31 cellular contexts compared by ENCODE assay signal in the genomic region with DNA sequence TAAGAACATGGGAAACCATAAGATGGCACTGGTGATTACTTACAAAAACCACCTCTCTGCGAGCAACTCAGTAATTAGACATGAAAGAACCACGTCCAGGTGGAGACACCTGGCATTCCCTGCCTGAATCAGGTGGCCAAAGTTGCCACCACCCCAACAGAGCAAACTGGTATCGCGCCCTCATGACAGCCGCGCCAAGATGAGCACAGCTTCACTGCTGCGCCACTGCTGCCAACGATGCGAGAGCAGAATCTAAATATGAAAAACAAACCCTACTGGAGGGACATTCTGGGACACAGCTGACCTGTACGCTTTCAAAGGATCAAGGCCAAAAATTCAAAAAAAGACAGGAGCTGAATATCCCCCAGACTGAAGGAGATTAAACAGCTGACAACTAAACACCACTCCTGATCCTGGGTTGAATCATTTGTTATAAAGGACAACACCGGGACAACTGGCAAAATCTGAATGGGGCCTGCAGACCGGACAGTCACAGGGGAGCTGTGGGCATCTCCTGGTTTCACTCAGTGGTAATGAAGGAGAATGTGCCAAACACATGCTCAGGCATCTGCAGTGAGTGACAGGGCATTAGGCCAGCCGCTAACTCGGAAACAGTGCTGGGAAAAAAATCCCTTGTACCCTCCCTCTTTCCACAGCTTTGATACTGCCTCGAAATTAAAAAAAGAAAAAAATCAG. TPM values are rescaled to one million over a fixed set of nuclear protein-coding genes. Genes with fewer than 3 reads are reported as not detected.
DNase-seq lines count a peak whose midpoint lies in the region; ATAC-seq, FAIRE-seq and TF ChIP-seq lines count a peak whose summit lies in the region.
"Had no signal": no experiment of that assay in that cellular context is flagged by ENCODE, and none has a peak within 500 bp of the region (broad histone marks: within the 10 kb centered on the region; RNA-seq: fewer than 3 reads in every experiment).

No MANE protein-coding gene starts in this region.

- POLR2A ChIA-PET in CD4-positive, alpha-beta memory T cell (lab: Charles Lee; ENCODE audit: partially characterized antibody), result no interaction called here
- POLR2A ChIA-PET in CD8-positive, alpha-beta memory T cell (lab: Charles Lee), result interaction anchor here (1.2 to 1.4 kb wide), 2 partner anchors 10 to 17 kb away, joined by 3 to 4 read pairs; partner anchors contain the start of gene CST7

- no peak for DNase-seq in CD4-positive, alpha-beta memory T cell
- DNase-seq in CD8-positive, alpha-beta memory T cell, result peak in 1 of 5 donors; percentile 29
- no peak for DNase-seq in central memory CD8-positive, alpha-beta T cell (ENCODE audit: low spot score in 2 of 2)
- DNase-seq in natural killer cell, result no peak
- no peak for DNase-seq in NCI-H187 treated with DMSO at 0.1 percent for 48 hours (lab: John Stamatoyannopoulos, UW)
- no peak for DNase-seq in stimulated activated CD4-positive, alpha-beta T cell treated with anti-CD3 and anti-CD28 coated beads, Interleukin-4, amount 100 ng/mL, for 1 hour
- no peak for DNase-seq in frontal cortex (ENCODE audit: low spot score in 2 of 2)
- DNase-seq: activated CD4-positive, alpha-beta T cell treated with anti-CD3 and anti-CD28 coated beads, Interleukin-2, amount 50 U/mL, for 1 hour; anterior cingulate cortex; Calu3; esophagus squamous epithelium; gastrocnemius medialis; hypothalamus; mesendoderm; naive thymus-derived CD4-positive, alpha-beta T cell; NCI-H1092; NCI-H2081 treated with DMSO at 0.1 percent for 48 hours; NCI-H510A; SIG-M5; T-helper 9 cell had no signal

- H3K9me3 Mint-ChIP-seq in CD4-positive, alpha-beta memory T cell, result no peaks in the 10 kb centered on the region
- no peaks in the 10 kb centered on the region for H3K9me3 Mint-ChIP-seq in CD8-positive, alpha-beta memory T cell
- no peaks in the 10 kb centered on the region for H3K9me3 Mint-ChIP-seq in central memory CD8-positive, alpha-beta T cell
- H3K9me3 Mint-ChIP-seq in natural killer cell, result no peaks in the 10 kb centered on the region
- H3K9me3 Mint-ChIP-seq: activated T-helper 17 cell treated with anti-CD3 and anti-CD28 coated beads, Interleukin-2, amount 50 U/mL, for 72 hours; naive thymus-derived CD4-positive, alpha-beta T cell; type B pancreatic cell had no signal

- CTCF ChIA-PET in CD4-positive, alpha-beta memory T cell (lab: Charles Lee; ENCODE audit: partially characterized antibody), result no interaction called here
- CTCF ChIA-PET in CD8-positive, alpha-beta memory T cell (lab: Charles Lee), result no interaction called here

- peaks cover 17% of the 10 kb centered on the region for H3K4me1 ChIP-seq in CD4-positive, alpha-beta memory T cell (ENCODE audit: insufficient read depth, low read length)
- peaks cover 44% of the 10 kb centered on the region for H3K4me1 ChIP-seq in CD8-positive, alpha-beta memory T cell (ENCODE audit: insufficient read depth, low read length)
- H3K4me1 ChIP-seq: gastrocnemius medialis had no signal

- TF ChIP-seq CTCF in natural killer cell (IDR thresholded peaks at IDR 0.05), result no peak

- H3K27ac ChIP-seq in CD4-positive, alpha-beta memory T cell (ENCODE audit: low read depth, low read length), result no peak overlapping the region
- no peak overlapping the region for H3K27ac ChIP-seq in CD8-positive, alpha-beta memory T cell (ENCODE audit: low read depth, low read length)
- H3K27ac ChIP-seq: coronary artery, esophagus squamous epithelium, gastrocnemius medialis, VCaP had no signal

- H3K4me3 ChIP-seq in CD4-positive, alpha-beta memory T cell (ENCODE audit: low read length in 2 of 2), result no peak overlapping the region
- no peak overlapping the region for H3K4me3 ChIP-seq in CD8-positive, alpha-beta memory T cell (ENCODE audit: low read length)
- H3K4me3 ChIP-seq: coronary artery, esophagus squamous epithelium, gastrocnemius medialis, smooth muscle cell had no signal

- intact Hi-C loops in CD4-positive, alpha-beta memory T cell (cut with micrococcal nuclease), result no loop called here
- intact Hi-C loops in natural killer cell (cut with micrococcal nuclease), result no loop called here

- no peaks in the 10 kb centered on the region for H3K27me3 Mint-ChIP-seq in CD4-positive, alpha-beta memory T cell
- peaks cover 0 to 2% of the 10 kb centered on the region in 2 donors for H3K27me3 Mint-ChIP-seq in CD8-positive, alpha-beta memory T cell
- H3K27me3 Mint-ChIP-seq in central memory CD8-positive, alpha-beta T cell, result no peaks in the 10 kb centered on the region
- no peaks in the 10 kb centered on the region for H3K27me3 Mint-ChIP-seq in natural killer cell (ENCODE audit: low read depth in 2 of 2)
- H3K27me3 Mint-ChIP-seq: activated naive CD8-positive, alpha-beta T cell; activated T-helper 17 cell treated with anti-CD3 and anti-CD28 coated beads, Interleukin-2, amount 50 U/mL, for 72 hours; naive thymus-derived CD4-positive, alpha-beta T cell; type B pancreatic cell had no signal

- H3K36me3 Mint-ChIP-seq in CD4-positive, alpha-beta memory T cell, result peaks cover 80 to 95% of the 10 kb centered on the region in 2 donors
- H3K36me3 Mint-ChIP-seq in CD8-positive, alpha-beta memory T cell, result peaks cover 42 to 98% (median 43%) of the 10 kb centered on the region in 3 donors
- H3K36me3 Mint-ChIP-seq in central memory CD8-positive, alpha-beta T cell (ENCODE audit: insufficient read depth), result peaks cover 81% of the 10 kb centered on the region
- H3K36me3 Mint-ChIP-seq in natural killer cell, result peaks cover 30% of the 10 kb centered on the region

- ATAC-seq in central memory CD8-positive, alpha-beta T cell (replicated peaks; ENCODE audit: extremely low read depth, poor library complexity, severe bottlenecking), result no peak
- ATAC-seq in natural killer cell, result no peak
- ATAC-seq: activated T-helper 17 cell treated with anti-CD3 and anti-CD28 coated beads, Interleukin-2, amount 50 U/mL, for 72 hours; gastrocnemius medialis; left lobe of liver; naive thymus-derived CD4-positive, alpha-beta T cell; Panc1 had no signal

- no peak overlapping the region for H3K4me3 Mint-ChIP-seq in CD4-positive, alpha-beta memory T cell
- no peak overlapping the region for H3K4me3 Mint-ChIP-seq in CD8-positive, alpha-beta memory T cell
- peak overlapping the region; percentile 74 for H3K4me3 Mint-ChIP-seq in central memory CD8-positive, alpha-beta T cell
- H3K4me3 Mint-ChIP-seq in natural killer cell, result no peak overlapping the region
- H3K4me3 Mint-ChIP-seq: activated naive CD8-positive, alpha-beta T cell; activated T-helper 17 cell treated with anti-CD3 and anti-CD28 coated beads, Interleukin-2, amount 50 U/mL, for 72 hours; naive thymus-derived CD4-positive, alpha-beta T cell; type B pancreatic cell had no signal

- H3K9me3 ChIP-seq in CD4-positive, alpha-beta memory T cell (ENCODE audit: control insufficient read depth in 1 of 2, low read length in 2 of 2), result no peaks in the 10 kb centered on the region
- H3K9me3 ChIP-seq in CD8-positive, alpha-beta memory T cell (ENCODE audit: low read length), result no peaks in the 10 kb centered on the region
- H3K9me3 ChIP-seq: esophagus squamous epithelium, gastrocnemius medialis had no signal

- peaks cover 74% of the 10 kb centered on the region for H3K36me3 ChIP-seq in CD4-positive, alpha-beta memory T cell (ENCODE audit: insufficient read depth, low read length)
- peaks cover 69% of the 10 kb centered on the region for H3K36me3 ChIP-seq in CD8-positive, alpha-beta memory T cell (ENCODE audit: insufficient read depth, low read length)

- peak overlapping the region in 5 of 7 donors; percentile 14 to 78 (median 35) for H3K27ac Mint-ChIP-seq in CD4-positive, alpha-beta memory T cell
- peak overlapping the region; percentile 20 to 100 (median 98) for H3K27ac Mint-ChIP-seq in CD8-positive, alpha-beta memory T cell
- H3K27ac Mint-ChIP-seq in central memory CD8-positive, alpha-beta T cell (ENCODE audit: low read depth), result peak overlapping the region; percentile 96
- peak overlapping the region; percentile 98 to 100 for H3K27ac Mint-ChIP-seq in natural killer cell
- H3K27ac Mint-ChIP-seq: activated naive CD8-positive, alpha-beta T cell; type B pancreatic cell had no signal

- H3K4me1 Mint-ChIP-seq in CD4-positive, alpha-beta memory T cell, result peaks cover under 1 to 25% (median 12%) of the 10 kb centered on the region in 4 donors
- peaks cover 60 to 69% (median 68%) of the 10 kb centered on the region in 3 donors for H3K4me1 Mint-ChIP-seq in CD8-positive, alpha-beta memory T cell
- H3K4me1 Mint-ChIP-seq in central memory CD8-positive, alpha-beta T cell, result peaks cover 71% of the 10 kb centered on the region
- H3K4me1 Mint-ChIP-seq in natural killer cell, result peaks cover 79 to 88% of the 10 kb centered on the region in 2 donors

- FAIRE-seq in frontal cortex (lab: Jason Lieb, UNC), result no peak
- FAIRE-seq: bronchial epithelial cell, GM12891 had no signal

- no peaks in the 10 kb centered on the region for H3K27me3 ChIP-seq in CD4-positive, alpha-beta memory T cell (ENCODE audit: insufficient read depth, low read length)
- no peaks in the 10 kb centered on the region for H3K27me3 ChIP-seq in CD8-positive, alpha-beta memory T cell (ENCODE audit: insufficient read depth, low read length, poor library complexity, severe bottlenecking)
- H3K27me3 ChIP-seq: esophagus squamous epithelium, gastrocnemius medialis had no signal

RNA-seq across cellular contexts. Expression of gene CST7, which starts 17.4 kb away (rescaled TPM):
- 10 to 100 TPM; 23.2 to 23.3 TPM for total RNA-seq in CD4-positive, alpha-beta memory T cell
- polyA plus RNA-seq in CD4-positive, alpha-beta memory T cell, result 10 to 100 TPM; 57.7 to 62.8 TPM
- total RNA-seq in CD8-positive, alpha-beta memory T cell, result 100 to 1,000 TPM; 124 to 131 TPM
- 889 TPM for polyA plus RNA-seq in CD8-positive, alpha-beta memory T cell
- total RNA-seq in natural killer cell (100 to 1,000 TPM; 590 to 700 (median 619) TPM), frontal cortex (not detected)
- total RNA-seq: bronchial epithelial cell, Calu3, HT-29, smooth muscle cell had no signal

RNA-seq across cellular contexts. Expression of gene APMAP, which starts 26.1 kb away (rescaled TPM):
- 10 to 100 TPM; 48.4 to 50.0 TPM for total RNA-seq in CD4-positive, alpha-beta memory T cell
- 100 to 1,000 TPM in 1 of 2 donors, 10 to 100 TPM in 1; 70.7 to 130 TPM for polyA plus RNA-seq in CD4-positive, alpha-beta memory T cell
- 10 to 100 TPM; 82.5 to 83.6 TPM for total RNA-seq in CD8-positive, alpha-beta memory T cell
- polyA plus RNA-seq in CD8-positive, alpha-beta memory T cell, result 228 TPM
- total RNA-seq in natural killer cell (100 to 1,000 TPM; 205 to 212 (median 207) TPM), frontal cortex (73.4 TPM)

Comparison
In these comparisons a context has a peak if more than half of its experiments do, and no peak if none do; other contexts are left out.
1. H3K27ac Mint-ChIP-seq: peak in every context shown above with its lines; median percentile 99 in natural killer cell; 98 in CD8-positive, alpha-beta memory T cell; 96 in central memory CD8-positive, alpha-beta T cell; 35 in CD4-positive, alpha-beta memory T cell.
2. RNA of gene CST7, which starts 17.4 kb away (total RNA-seq): 590 to 700 TPM in natural killer cell, 124 to 131 TPM in CD8-positive, alpha-beta memory T cell and 23.2 to 23.3 TPM in CD4-positive, alpha-beta memory T cell; not detected in frontal cortex (single experiment); every median in the first group is over 10 times any median in the second.